In the genomic region with DNA sequence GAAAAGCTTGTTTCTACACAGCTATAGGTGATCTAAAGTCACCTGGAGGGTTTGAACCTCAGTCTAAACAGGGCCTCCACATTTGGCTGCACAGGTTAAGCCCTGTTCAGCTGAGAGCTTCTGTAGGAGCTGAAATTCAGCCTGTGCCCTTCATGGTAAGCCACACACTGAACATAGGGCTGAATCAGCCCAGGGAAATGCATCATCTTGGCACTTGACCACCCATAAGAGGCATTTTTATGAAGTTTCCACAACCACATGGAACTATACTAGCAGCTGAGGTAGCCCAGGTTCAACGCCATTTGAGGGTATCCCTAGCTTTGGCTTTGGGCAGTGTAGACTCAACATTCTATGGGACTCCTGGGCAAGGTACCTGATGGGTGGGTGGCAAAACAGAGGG, we compare ENCODE assay signal across 25 cellular contexts.
"Had no signal": no experiment of that assay in that cellular context is flagged by ENCODE, and none has a peak within 500 bp of the region (broad histone marks: within the 10 kb centered on the region; RNA-seq: fewer than 3 reads in every experiment).

No MANE protein-coding gene starts in this region.

- FAIRE-seq: colon, kidney had no signal

- ATAC-seq: foreskin keratinocyte; left cardiac atrium; lower lobe of right lung; psoas muscle; right lobe of liver; stimulated activated naive B cell treated with anti-CD40 and anti-IgM and Interleukin-4, amounts not matched to agents 10 μg/mL and 1 μg/mL and 100 μg/mL, for 72 hours; stimulated activated naive CD8-positive, alpha-beta T cell treated with anti-CD3 and anti-CD28 coated beads, Interleukin-15, amount 100 ng/mL, for 72 hours had no signal

- H3K79me2 ChIP-seq: hepatocyte, parathyroid adenoma had no signal

- H3K27ac Mint-ChIP-seq: dendritic cell treated with granulocyte-macrophage colony-stimulating factor and Interleukin-4, amounts not matched to agents 40 ng/mL and 50 ng/mL, for 4 days; naive B cell; nephron; stimulated activated naive B cell treated with anti-CD40 and anti-IgM and Interleukin-4, amounts not matched to agents 10 μg/mL and 1 μg/mL and 100 μg/mL, for 72 hours; stimulated activated naive CD8-positive, alpha-beta T cell treated with anti-CD3 and anti-CD28 coated beads, Interleukin-15, amount 100 ng/mL, for 72 hours had no signal

- H3K4me1 ChIP-seq: foreskin keratinocyte, lower lobe of right lung, parathyroid adenoma, right lobe of liver, transverse colon had no signal

- H3K4me1 Mint-ChIP-seq: naive B cell; stimulated activated naive B cell treated with anti-CD40 and anti-IgM and Interleukin-4, amounts not matched to agents 10 μg/mL and 1 μg/mL and 100 μg/mL, for 72 hours; stimulated activated naive CD8-positive, alpha-beta T cell treated with anti-CD3 and anti-CD28 coated beads, Interleukin-15, amount 100 ng/mL, for 72 hours had no signal

- H3K36me3 Mint-ChIP-seq: naive B cell; stimulated activated naive B cell treated with anti-CD40 and anti-IgM and Interleukin-4, amounts not matched to agents 10 μg/mL and 1 μg/mL and 100 μg/mL, for 72 hours had no signal

- H3K4me2 ChIP-seq: hepatocyte had no signal

- H3K27me3 ChIP-seq: hepatocyte, right lobe of liver, testis, transverse colon had no signal

- H3K4me3 ChIP-seq: hepatocyte, left ventricle myocardium inferior, lower lobe of right lung, psoas muscle, right lobe of liver, skin epidermis, testis, transverse colon had no signal

- H3K4me3 Mint-ChIP-seq: dendritic cell treated with granulocyte-macrophage colony-stimulating factor and Interleukin-4, amounts not matched to agents 40 ng/mL and 50 ng/mL, for 4 days; naive B cell; nephron; stimulated activated naive B cell treated with anti-CD40 and anti-IgM and Interleukin-4, amounts not matched to agents 10 μg/mL and 1 μg/mL and 100 μg/mL, for 72 hours; stimulated activated naive CD8-positive, alpha-beta T cell treated with anti-CD3 and anti-CD28 coated beads, Interleukin-15, amount 100 ng/mL, for 72 hours had no signal

- H3K36me3 ChIP-seq: left ventricle myocardium inferior, lower lobe of right lung, right lobe of liver, transverse colon had no signal

- H2AFZ ChIP-seq: hepatocyte, parathyroid adenoma had no signal

- H3K9me3 Mint-ChIP-seq: stimulated activated naive CD8-positive, alpha-beta T cell treated with anti-CD3 and anti-CD28 coated beads, Interleukin-15, amount 100 ng/mL, for 72 hours had no signal

- H3K9ac ChIP-seq: parathyroid adenoma had no signal

- H3K27ac ChIP-seq: foreskin keratinocyte, hepatocyte, left ventricle myocardium inferior, lower lobe of right lung, parathyroid adenoma, psoas muscle, right lobe of liver, skin epidermis, testis, transverse colon had no signal

- H3K9me3 ChIP-seq: left ventricle myocardium inferior, lower lobe of right lung, psoas muscle, right lobe of liver, testis, transverse colon had no signal

- DNase-seq: erythroblast; foreskin keratinocyte; head of caudate nucleus; kidney; left cardiac atrium; left ventricle myocardium inferior; lower lobe of right lung; mesenchymal stem cell; midbrain; naive B cell; psoas muscle; retina; right lobe of liver; stimulated activated CD4-positive, alpha-beta T cell treated with anti-CD3 and anti-CD28 coated beads, Interleukin-2, amount 100 ng/mL, for 24 hours; stimulated activated CD4-positive, alpha-beta T cell treated with anti-CD3 and anti-CD28 coated beads, Interleukin-4, amount 100 ng/mL, for 4 hours; stimulated activated naive B cell treated with anti-CD40 and anti-IgM and Interleukin-4, amounts not matched to agents 10 μg/mL and 1 μg/mL and 100 μg/mL, for 72 hours; stimulated activated naive CD8-positive, alpha-beta T cell treated with anti-CD3 and anti-CD28 coated beads, Interleukin-15, amount 100 ng/mL, for 72 hours; testis; transverse colon had no signal
